8 cellular contexts compared by ENCODE assay signal in the genomic region with DNA sequence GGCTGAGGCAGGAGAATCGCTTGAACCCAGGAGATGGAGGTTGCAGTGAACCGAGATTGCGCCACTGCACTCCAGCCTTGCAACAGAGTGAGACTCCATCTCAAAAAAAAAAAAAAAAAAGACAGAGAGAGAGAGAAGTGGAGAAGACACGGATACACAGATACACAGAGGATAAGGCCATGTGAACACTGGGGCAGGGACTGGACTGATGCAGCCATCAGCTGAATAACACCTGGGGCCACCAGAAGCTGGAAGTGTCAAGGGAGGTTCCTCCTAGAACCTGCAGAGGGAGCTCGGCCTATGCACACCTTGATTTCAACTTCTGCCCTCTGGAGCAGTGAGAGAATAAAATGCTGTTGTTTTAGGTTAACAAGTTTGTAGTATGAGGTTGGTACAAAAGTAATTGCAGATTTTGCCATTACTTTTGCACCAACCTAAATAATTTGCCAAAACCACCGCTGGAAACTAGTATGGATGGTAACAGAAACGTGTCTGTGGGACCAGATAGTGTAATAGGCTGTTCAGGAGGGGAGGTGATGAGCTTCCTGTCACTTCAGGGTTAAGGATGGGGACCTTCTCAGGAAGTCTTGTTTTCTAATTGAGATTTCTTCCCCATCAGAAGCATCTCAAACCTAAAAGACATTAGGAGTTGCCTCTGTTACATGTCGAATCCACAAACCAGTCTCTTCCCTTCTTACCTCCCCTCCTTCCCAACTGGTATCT. TPM values are rescaled to one million over a fixed set of nuclear protein-coding genes. Genes with fewer than 3 reads are reported as not detected.
DNase-seq lines count a peak whose midpoint lies in the region; ATAC-seq, FAIRE-seq and TF ChIP-seq lines count a peak whose summit lies in the region.

No MANE protein-coding gene starts in this region.

- no peak overlapping the region for H3K9ac ChIP-seq in K562 (ENCODE audit: insufficient read depth in 1 of 2, low read depth in 2 of 2, low read length in 2 of 2)

- no peak overlapping the region for H3K4me2 ChIP-seq in K562 (ENCODE audit: insufficient read depth, low read length)

- H3K9me3 ChIP-seq in K562 (replicated peaks; ENCODE audit: control insufficient read depth, insufficient read depth, low read depth, low read length) (no peaks in the 10 kb centered on the region), right lobe of liver (no peaks in the 10 kb centered on the region)

- H3K36me3 ChIP-seq in K562 (ENCODE audit: control insufficient read depth, insufficient read depth, low read length) (no peaks in the 10 kb centered on the region), right lobe of liver (no peaks in the 10 kb centered on the region)

- FAIRE-seq in K562 (lab: Jason Lieb, UNC) = peak; percentile 94

- no peaks in the 10 kb centered on the region for H3K9me3 Mint-ChIP-seq in activated T-helper 1 cell treated with anti-CD3 and anti-CD28 coated beads, Interleukin-12 subunit alpha, Interleukin-12 subunit beta, Interleukin-2, Interleukin-4 antibody, amounts not matched to agents 30 ng/mL and 10 ng/mL and 1 ng/mL, durations not matched to agents 14 hours and 24 hours and 36 hours

- no peak overlapping the region for H3K4me3 Mint-ChIP-seq in activated T-helper 1 cell treated with anti-CD3 and anti-CD28 coated beads, Interleukin-12 subunit alpha, Interleukin-12 subunit beta, Interleukin-2, Interleukin-4 antibody, amounts not matched to agents 30 ng/mL and 10 ng/mL and 1 ng/mL, durations not matched to agents 14 hours and 24 hours and 36 hours

- H2AFZ ChIP-seq in K562 (ENCODE audit: low read depth, low read length) = no peak overlapping the region

- H4K20me1 ChIP-seq in K562 (replicated peaks; ENCODE audit: control insufficient read depth, insufficient read depth, low read length) = no peaks in the 10 kb centered on the region

- H3K27ac Mint-ChIP-seq in activated T-helper 1 cell treated with anti-CD3 and anti-CD28 coated beads, Interleukin-12 subunit alpha, Interleukin-12 subunit beta, Interleukin-2, Interleukin-4 antibody, amounts not matched to agents 30 ng/mL and 10 ng/mL and 1 ng/mL, durations not matched to agents 14 hours and 24 hours and 36 hours = no peak overlapping the region

- H3K27me3 ChIP-seq in K562 (ENCODE audit: control insufficient read depth in 2 of 2, insufficient read depth in 2 of 2, low read length in 2 of 2) (no peaks in the 10 kb centered on the region), right lobe of liver (no peaks in the 10 kb centered on the region)

- TF ChIP-seq POLR2A in K562 (conservative IDR thresholded peaks at IDR 0.05) (no peak), right lobe of liver (IDR thresholded peaks at IDR 0.05) (no peak)

- peaks cover 3 to 30% of the 10 kb centered on the region in 2 experiments for H3K4me1 ChIP-seq in K562 (replicated peaks in 1 of 2; ENCODE audit: control insufficient read depth in 2 of 2, insufficient read depth in 2 of 2, low read length in 2 of 2)
- H3K4me1 ChIP-seq in right lobe of liver = peaks cover 0 to 6% (median 3%) of the 10 kb centered on the region in 4 donors

- POLR2A ChIA-PET in K562 (lab: Yijun Ruan, JAX) = interaction anchor here (0.5 to 1.3 kb wide), 6 partner anchors 13 to 977 kb away, joined by 3 to 8 read pairs (median 3); partner anchors contain the start of gene IGSF23

- H3K27me3 Mint-ChIP-seq in activated T-helper 1 cell treated with anti-CD3 and anti-CD28 coated beads, Interleukin-12 subunit alpha, Interleukin-12 subunit beta, Interleukin-2, Interleukin-4 antibody, amounts not matched to agents 30 ng/mL and 10 ng/mL and 1 ng/mL, durations not matched to agents 14 hours and 24 hours and 36 hours (ENCODE audit: insufficient read depth) = peaks cover 1% of the 10 kb centered on the region

- WGBS in K562 (ENCODE audit: insufficient coverage, low coverage, missing lambda C conversion rate) = 12% methylated on average over 4 of the region's 8 CpGs
- WGBS in right lobe of liver (ENCODE audit: insufficient coverage, low coverage, low lambda C conversion rate, missing lambda C conversion rate) = 47% methylated on average over 6 of the region's 8 CpGs

- ATAC-seq in K562 (peak; percentile 94), right lobe of liver (peak; percentile 82 to 91 (median 88)), GM18909 (IDR thresholded peaks at IDR 0.05; ENCODE audit: poor library complexity, unreplicated experiment) (no peak), GM19463 (IDR thresholded peaks at IDR 0.05; ENCODE audit: unreplicated experiment) (no peak)

- H3K36me3 Mint-ChIP-seq in activated T-helper 1 cell treated with anti-CD3 and anti-CD28 coated beads, Interleukin-12 subunit alpha, Interleukin-12 subunit beta, Interleukin-2, Interleukin-4 antibody, amounts not matched to agents 30 ng/mL and 10 ng/mL and 1 ng/mL, durations not matched to agents 14 hours and 24 hours and 36 hours (ENCODE audit: low read depth) = no peaks in the 10 kb centered on the region

- intact Hi-C loops in K562 (cut with micrococcal nuclease) (loop anchor here (1.0 to 10.0 kb wide), 2 partner anchors 80 to 108 kb away; no protein-coding TSS in a partner anchor), right lobe of liver (cut with DNase I) (loop anchor here in 1 of 2 donors (10.0 kb wide), 1 partner anchor 188 kb away; no protein-coding TSS in a partner anchor)
- intact Hi-C loops in activated T-helper 1 cell treated with anti-CD3 and anti-CD28 coated beads, Interleukin-12 subunit alpha, Interleukin-12 subunit beta, Interleukin-2, Interleukin-4 antibody, amounts not matched to agents 30 ng/mL and 10 ng/mL and 1 ng/mL, durations not matched to agents 14 hours and 24 hours and 36 hours (cut with micrococcal nuclease) = no loop called here

- no peaks in the 10 kb centered on the region for H3K4me1 Mint-ChIP-seq in activated T-helper 1 cell treated with anti-CD3 and anti-CD28 coated beads, Interleukin-12 subunit alpha, Interleukin-12 subunit beta, Interleukin-2, Interleukin-4 antibody, amounts not matched to agents 30 ng/mL and 10 ng/mL and 1 ng/mL, durations not matched to agents 14 hours and 24 hours and 36 hours (ENCODE audit: low read depth)

- H3K4me3 ChIP-seq in K562 (no peak overlapping the region), right lobe of liver (no peak overlapping the region)

- peak; percentile 76 to 89 (median 79) for TF ChIP-seq CTCF in K562 (IDR thresholded peaks at IDR 0.05 in 2 of 3, conservative IDR thresholded peaks at IDR 0.05 in 1 of 3; ENCODE audit: insufficient read depth in 2 of 3, low read depth in 1 of 3, low read length in 3 of 3)
- TF ChIP-seq CTCF in right lobe of liver (IDR thresholded peaks at IDR 0.05) = peak; percentile 63 to 72 (median 66)

- no peaks in the 10 kb centered on the region for H3K9me1 ChIP-seq in K562 (ENCODE audit: control insufficient read depth, insufficient read depth, low read length)

- H3K79me2 ChIP-seq in K562 (ENCODE audit: control insufficient read depth, insufficient read depth, low read length) = no peaks in the 10 kb centered on the region

- TF ChIP-seq RAD21 in K562 (CRISPR knock-in tag; conservative IDR thresholded peaks at IDR 0.05 in 1 of 2, IDR thresholded peaks at IDR 0.05 in 1 of 2) = peak; percentile 64 to 89

- DNase-seq in NOMO-1 (lab: John Stamatoyannopoulos, UW; ENCODE audit: unreplicated experiment in 2 of 2) (peak; percentile 28 to 35), NOMO-1 treated with dmso at 0.1 percent for 144 hours (lab: John Stamatoyannopoulos, UW; ENCODE audit: unreplicated experiment) (no peak), NCI-H526 (lab: John Stamatoyannopoulos, UW) (peak; percentile 44 to 87), K562 (ENCODE audit: extremely low read depth in 1 of 4, low spot score in 3 of 4) (peak; percentile 41 to 66 (median 48)), right lobe of liver (peak in 2 of 3 donors; percentile 40 to 57)
- DNase-seq in activated T-helper 1 cell treated with anti-CD3 and anti-CD28 coated beads, Interleukin-12 subunit alpha, Interleukin-12 subunit beta, Interleukin-2, Interleukin-4 antibody, amounts not matched to agents 30 ng/mL and 10 ng/mL and 1 ng/mL, durations not matched to agents 14 hours and 24 hours and 36 hours (ENCODE audit: low spot score) = no peak

- in situ Hi-C loops in K562 (cut with MboI) = no loop called here

- no TSS peak for BruUV-seq in K562 (replicated peaks; lab: Mats Ljungman, UMichigan)

- CTCF ChIA-PET in K562 (lab: Yijun Ruan, JAX; ENCODE audit: low intra/inter-chr PET ratio) = interaction anchor here (0.7 to 2.0 kb wide), 3 partner anchors 78 to 269 kb away, joined by 4 to 14 read pairs (median 10); partner anchors contain the start of gene NECTIN2

- H3K27ac ChIP-seq in K562 (ENCODE audit: extremely low read depth, low read depth, low read length) (no peak overlapping the region), right lobe of liver (no peak overlapping the region)

- no peak for TF ChIP-seq EP300 in K562 (IDR thresholded peaks at IDR 0.05; ENCODE audit: low read length)

RNA-seq across cellular contexts. Expression of gene IGSF23, which starts 36.4 kb away (rescaled TPM):
- not detected in 2 replicates for total RNA-seq in K562 (2011; cell fraction: chromatin; rRNA removed; ENCODE audit: low replicate concordance)
- not detected in 2 replicates for total RNA-seq in K562 (2011; cell fraction: nucleolus; rRNA removed)
- total RNA-seq in K562 (2011; cell fraction: nucleoplasm; rRNA removed) = not detected in 2 replicates
- total RNA-seq in K562 (2014; rRNA removed) = not detected in 2 replicates
- total RNA-seq in K562 (2014; rRNA removed; fragmentation: Illumina TruSeq; extraction: Trizol) = not detected in 2 replicates
- total RNA-seq in K562 (2015; rRNA removed; fragmentation: Illumina TruSeq; extraction: Trizol) = not detected in 2 replicates
- total RNA-seq in K562 (2021) = not detected in 2 replicates
- not detected in 2 replicates for polyA plus RNA-seq in K562 (2011; rRNA removed)
- polyA plus RNA-seq in K562 (2011; cell fraction: cytosol; rRNA removed) = not detected in 2 replicates
- polyA plus RNA-seq in K562 (2011; cell fraction: nucleus; rRNA removed) = not detected in 2 replicates
- polyA plus RNA-seq in K562 (2012) = not detected in 2 replicates
- polyA plus RNA-seq in K562 (2014; fragmentation: Illumina TruSeq; extraction: Trizol) = not detected in 2 replicates
- polyA plus RNA-seq in K562 (2014; fragmentation: Nextera tagmentation; extraction: Ambion mirVana) = not detected
- polyA plus RNA-seq in K562 (2014; rRNA removed) = not detected in 2 replicates
- polyA minus RNA-seq in K562 (2011; rRNA and poly(A)+ RNA removed) = not detected in 2 replicates
- not detected in 2 replicates for polyA minus RNA-seq in K562 (2011; cell fraction: cytosol; rRNA and poly(A)+ RNA removed)
- polyA minus RNA-seq in K562 (2011; cell fraction: nucleus; rRNA and poly(A)+ RNA removed) = not detected in 2 replicates
- total RNA-seq in right lobe of liver = 10 to 100 TPM in 3 of 6 experiments, 1 to 10 TPM in 3; 4.4 to 15.2 (median 9.0) TPM
- total RNA-seq in activated T-helper 1 cell treated with anti-CD3 and anti-CD28 coated beads, Interleukin-12 subunit alpha, Interleukin-12 subunit beta, Interleukin-2, Interleukin-4 antibody, amounts not matched to agents 30 ng/mL and 10 ng/mL and 1 ng/mL, durations not matched to agents 14 hours and 24 hours and 36 hours = not detected in 2 replicates

RNA-seq across cellular contexts. Expression of gene CEACAM20, which starts 47.5 kb away (rescaled TPM):
- not detected in 2 replicates for total RNA-seq in K562 (2011; cell fraction: chromatin; rRNA removed; ENCODE audit: low replicate concordance)
- not detected in 2 replicates for total RNA-seq in K562 (2011; cell fraction: nucleolus; rRNA removed)
- total RNA-seq in K562 (2011; cell fraction: nucleoplasm; rRNA removed) = not detected in 2 replicates
- total RNA-seq in K562 (2014; rRNA removed) (not detected in 2 replicates), K562 (2014; rRNA removed; fragmentation: Illumina TruSeq; extraction: Trizol) (not detected in 2 replicates), K562 (2015; rRNA removed; fragmentation: Illumina TruSeq; extraction: Trizol) (not detected in 2 replicates), K562 (2021) (not detected in 2 replicates), right lobe of liver (under 1 TPM in 3 of 6 experiments, not detected in 3; 0.14 to 0.31 (median 0.16) TPM)
- polyA plus RNA-seq in K562 (2011; rRNA removed) (not detected in 2 replicates), K562 (2014; fragmentation: Illumina TruSeq; extraction: Trizol) (not detected in 2 replicates), K562 (2014; fragmentation: Nextera tagmentation; extraction: Ambion mirVana) (not detected), K562 (2014; rRNA removed) (not detected in 2 replicates)
- polyA plus RNA-seq in K562 (2011; cell fraction: cytosol; rRNA removed) = not detected in 2 replicates
- 0.07 TPM in 1 of 2 replicates, not detected in the other for polyA plus RNA-seq in K562 (2011; cell fraction: nucleus; rRNA removed)
- not detected in 2 replicates for polyA plus RNA-seq in K562 (2012)
- not detected in 2 replicates for polyA minus RNA-seq in K562 (2011; rRNA and poly(A)+ RNA removed)
- polyA minus RNA-seq in K562 (2011; cell fraction: cytosol; rRNA and poly(A)+ RNA removed) = not detected in 2 replicates
- not detected in 2 replicates for polyA minus RNA-seq in K562 (2011; cell fraction: nucleus; rRNA and poly(A)+ RNA removed)
- not detected in 2 replicates for total RNA-seq in activated T-helper 1 cell treated with anti-CD3 and anti-CD28 coated beads, Interleukin-12 subunit alpha, Interleukin-12 subunit beta, Interleukin-2, Interleukin-4 antibody, amounts not matched to agents 30 ng/mL and 10 ng/mL and 1 ng/mL, durations not matched to agents 14 hours and 24 hours and 36 hours

Comparison
In these comparisons a context has a peak if more than half of its experiments do, and no peak if none do; other contexts are left out.
1. DNase-seq: peak in NOMO-1 (2 of 2), NCI-H526 (2 of 2), K562 (4 of 4) and right lobe of liver (2 of 3); none in NOMO-1 treated with dmso at 0.1 percent for 144 hours (single experiment) and activated T-helper 1 cell treated with anti-CD3 and anti-CD28 coated beads, Interleukin-12 subunit alpha, Interleukin-12 subunit beta, Interleukin-2, Interleukin-4 antibody, amounts not matched to agents 30 ng/mL and 10 ng/mL and 1 ng/mL, durations not matched to agents 14 hours and 24 hours and 36 hours (single experiment).
2. ATAC-seq: peak in K562 (single experiment) and right lobe of liver (4 of 4); none in GM18909 (single experiment) and GM19463 (single experiment).